In genomic region chr6:34791842-34792604, GRCh38 we compare ENCODE assay signal across 8 cellular contexts. TPM values are rescaled to one million over a fixed set of nuclear protein-coding genes. Genes with fewer than 3 reads are reported as not detected.
DNase-seq lines count a peak whose midpoint lies in the region; ATAC-seq and TF ChIP-seq lines count a peak whose summit lies in the region.

Gene BLTP3A (plus strand): TSS chr6:34792083. CDS start chr6:34792251, 168 bp downstream.

- POLR2A ChIA-PET in A673 (lab: Charles Lee; ENCODE audit: low non-redundant PET): no interaction called here

- peak within 1 kb of the TSS; percentile 86 for H3K27ac ChIP-seq in A673 (ENCODE audit: low read depth, low read length, poor library complexity, severe bottlenecking)

- DNase-seq in A673 (ENCODE audit: low spot score) (peak; percentile 89), NCI-H226 (peak; percentile 66), choroid plexus epithelial cell (ENCODE audit: low read depth) (peak; percentile 57), left colon (peak; percentile 44 to 80)
- peak; percentile 61 for DNase-seq in activated CD4-positive, alpha-beta T cell treated with anti-CD3 and anti-CD28 coated beads for 1 hour
- peak; percentile 66 for DNase-seq in stimulated activated CD4-positive, alpha-beta T cell treated with anti-CD3 and anti-CD28 coated beads, Interleukin-1b, Interleukin-23, amount 100 ng/mL, for 48 hours

- intact Hi-C loops in A673 (cut with micrococcal nuclease; ENCODE audit: unreplicated experiment): no loop called here
- intact Hi-C loops in left colon (cut with DNase I, micrococcal nuclease): no loop called here

- H3K36me3 ChIP-seq in A673 (ENCODE audit: insufficient read depth, low read length, poor library complexity, severe bottlenecking): no peaks in the 10 kb centered on the region

- TF ChIP-seq CTCF in A673 (conservative IDR thresholded peaks at IDR 0.05; ENCODE audit: low read depth, low read length) (no peak), choroid plexus epithelial cell (conservative IDR thresholded peaks at IDR 0.05; ENCODE audit: low read depth, low read length) (no peak)

- H3K4me1 ChIP-seq in A673 (ENCODE audit: insufficient read depth, low read length, poor library complexity, severe bottlenecking): no peaks in the 10 kb centered on the region

- H3K27me3 ChIP-seq in A673 (replicated peaks; ENCODE audit: insufficient read depth, low read depth, low read length, poor library complexity): no peaks in the 10 kb centered on the region

- peak within 1 kb of the TSS; percentile 60 for H3K4me3 ChIP-seq in A673 (ENCODE audit: low read depth, low read length, poor library complexity, severe bottlenecking)
- peak within 1 kb of the TSS; percentile 75 for H3K4me3 ChIP-seq in choroid plexus epithelial cell (ENCODE audit: low read depth, low read length)

- no TSS peak for BruUV-seq in A673 (replicated peaks; lab: Mats Ljungman, UMichigan)

- H3K9me3 ChIP-seq in A673 (ENCODE audit: low read depth, low read length, poor library complexity, severe bottlenecking): no peaks in the 10 kb centered on the region

- CTCF ChIA-PET in A673 (lab: Charles Lee): no interaction called here

- ATAC-seq in GM18858 (IDR thresholded peaks at IDR 0.05; ENCODE audit: unreplicated experiment) (peak; percentile 63), HG03103 (IDR thresholded peaks at IDR 0.05; ENCODE audit: low read depth, unreplicated experiment) (peak; percentile 61), left colon (peak; percentile 93)

RNA-seq across cellular contexts. Expression of gene BLTP3A, which starts in this region (rescaled TPM):
- total RNA-seq in A673 (2021) (20.4 and 25.3 TPM in 2 replicates), left colon (1 to 10 TPM; 7.5 to 9.7 TPM)

Comparison
In these comparisons a context has a peak if more than half of its experiments do, and no peak if none do; other contexts are left out.
1. Peak in every context shown above with its lines: DNase-seq, ATAC-seq, H3K4me3 ChIP-seq and H3K27ac ChIP-seq.